ENCODE assay signal across 39 cellular contexts in genomic region chr16:50487528-50487927, GRCh38.
"Had no signal": no experiment of that assay in that cellular context is flagged by ENCODE, and none has a peak within 500 bp of the region (broad histone marks: within the 10 kb centered on the region; RNA-seq: fewer than 3 reads in every experiment).

No MANE protein-coding gene starts in this region.

- H3K27ac ChIP-seq: adrenal gland, ascending aorta, body of pancreas, brain microvascular endothelial cell, breast epithelium, cardiac muscle cell had no signal

- H3K4me3 ChIP-seq: adrenal gland, ascending aorta, body of pancreas, breast epithelium, cardiac muscle cell had no signal

- H3K4me3 Mint-ChIP-seq: activated naive CD4-positive, alpha-beta T cell treated with anti-CD3 and anti-CD28 coated beads for 36 hours; activated naive CD4-positive, alpha-beta T cell treated with anti-CD3 and anti-CD28 coated beads, Interleukin-2, amount 10 ng/mL, durations not matched to agents 7 days and 5 days; activated naive CD4-positive, alpha-beta T cell treated with anti-CD3 and anti-CD28 coated beads, Interleukin-2, amount 50 U/mL, for 24 hours; activated naive CD8-positive, alpha-beta T cell; activated naive CD8-positive, alpha-beta T cell treated with anti-CD3 and anti-CD28 coated beads for 36 hours; activated naive CD8-positive, alpha-beta T cell treated with anti-CD3 and anti-CD28 coated beads, Interleukin-2, amount 10 ng/mL, durations not matched to agents 7 days and 5 days; activated naive CD8-positive, alpha-beta T cell treated with anti-CD3 and anti-CD28 coated beads, Interleukin-2, amount 50 U/mL, for 24 hours; activated T-cell treated with anti-CD3 and anti-CD28 coated beads, Interleukin-2, amount 50 U/mL, for 24 hours; activated T-cell treated with anti-CD3 and anti-CD28 coated beads, Interleukin-2, amount 50 U/mL, for 4 hours; activated T-cell treated with anti-CD3 and anti-CD28 coated beads, Interleukin-2, amount 50 U/mL, for 72 hours; activated T-helper 1 cell treated with anti-CD3 and anti-CD28 coated beads, Interleukin-12 subunit alpha, Interleukin-12 subunit beta, Interleukin-2, Interleukin-4 antibody, amounts not matched to agents 30 ng/mL and 10 ng/mL and 1 ng/mL, durations not matched to agents 14 hours and 24 hours and 36 hours; activated T-helper 17 cell treated with anti-CD3 and anti-CD28 coated beads, Interleukin-2, amount 50 U/mL, for 72 hours; brain; central memory CD8-positive, alpha-beta T cell had no signal

- H3K27me3 Mint-ChIP-seq: activated naive CD4-positive, alpha-beta T cell treated with anti-CD3 and anti-CD28 coated beads, Interleukin-2, amount 50 U/mL, for 24 hours had no signal

- H3K9me3 ChIP-seq: adrenal gland, ascending aorta, body of pancreas had no signal

- H3K9me3 Mint-ChIP-seq: activated T-helper 17 cell treated with anti-CD3 and anti-CD28 coated beads, Interleukin-2, amount 50 U/mL, for 72 hours; central memory CD8-positive, alpha-beta T cell had no signal

- H3K4me1 Mint-ChIP-seq: activated naive CD4-positive, alpha-beta T cell treated with anti-CD3 and anti-CD28 coated beads, Interleukin-2, amount 10 ng/mL, durations not matched to agents 7 days and 5 days; activated naive CD4-positive, alpha-beta T cell treated with anti-CD3 and anti-CD28 coated beads, Interleukin-2, amount 50 U/mL, for 24 hours; activated naive CD8-positive, alpha-beta T cell treated with anti-CD3 and anti-CD28 coated beads for 36 hours; activated naive CD8-positive, alpha-beta T cell treated with anti-CD3 and anti-CD28 coated beads, Interleukin-2, amount 10 ng/mL, durations not matched to agents 7 days and 5 days; activated naive CD8-positive, alpha-beta T cell treated with anti-CD3 and anti-CD28 coated beads, Interleukin-2, amount 50 U/mL, for 24 hours; activated T-helper 17 cell treated with anti-CD3 and anti-CD28 coated beads, Interleukin-2, amount 50 U/mL, for 72 hours; brain; central memory CD8-positive, alpha-beta T cell had no signal

- H3K27me3 ChIP-seq: adrenal gland, ascending aorta, body of pancreas, brain microvascular endothelial cell, breast epithelium had no signal

- H3K4me1 ChIP-seq: adrenal gland, ascending aorta, body of pancreas, breast epithelium had no signal

- DNase-seq: activated effector memory CD4-positive, alpha-beta T cell treated with anti-CD3 and anti-CD28 coated beads, Interleukin-2, amount 50 U/mL, for 16 hours; activated effector memory CD4-positive, alpha-beta T cell treated with Interleukin-2 at 50 U/mL for 16 hours; activated gamma-delta T cell; activated gamma-delta T cell treated with Interleukin-2 at 50 U/mL for 16 hours; activated naive CD4-positive, alpha-beta T cell; activated naive CD4-positive, alpha-beta T cell treated with anti-CD3 and anti-CD28 coated beads for 36 hours; activated naive CD4-positive, alpha-beta T cell treated with anti-CD3 and anti-CD28 coated beads, Interleukin-2, amount 10 ng/mL, durations not matched to agents 7 days and 5 days; activated naive CD4-positive, alpha-beta T cell treated with anti-CD3 and anti-CD28 coated beads, Interleukin-2, amount 50 U/mL, for 16 hours; activated naive CD4-positive, alpha-beta T cell treated with Interleukin-2 at 50 U/mL for 16 hours; activated naive CD8-positive, alpha-beta T cell treated with anti-CD3 and anti-CD28 coated beads for 36 hours; activated naive CD8-positive, alpha-beta T cell treated with anti-CD3 and anti-CD28 coated beads, Interleukin-2, amount 10 ng/mL, durations not matched to agents 7 days and 5 days; activated naive CD8-positive, alpha-beta T cell treated with anti-CD3 and anti-CD28 coated beads, Interleukin-2, amount 50 U/mL, for 24 hours; activated T-cell treated with anti-CD3 and anti-CD28 coated beads, Interleukin-2, amount 50 U/mL, for 24 hours; activated T-cell treated with anti-CD3 and anti-CD28 coated beads, Interleukin-2, amount 50 U/mL, for 4 hours; activated T-cell treated with anti-CD3 and anti-CD28 coated beads, Interleukin-2, amount 50 U/mL, for 48 hours; activated T-cell treated with anti-CD3 and anti-CD28 coated beads, Interleukin-2, amount 50 U/mL, for 72 hours; adrenal gland; amniotic stem cell; amygdala; anterior cingulate cortex; aorta; body of pancreas; brain microvascular endothelial cell; caudate nucleus; central memory CD4-positive, alpha-beta T cell; cerebellar nuclear complex had no signal

- H3K27ac Mint-ChIP-seq: activated naive CD4-positive, alpha-beta T cell treated with anti-CD3 and anti-CD28 coated beads for 36 hours; activated naive CD4-positive, alpha-beta T cell treated with anti-CD3 and anti-CD28 coated beads, Interleukin-2, amount 10 ng/mL, durations not matched to agents 7 days and 5 days; activated naive CD4-positive, alpha-beta T cell treated with anti-CD3 and anti-CD28 coated beads, Interleukin-2, amount 50 U/mL, for 24 hours; activated naive CD4-positive, alpha-beta T cell treated with anti-CD3 and anti-CD28 coated beads, Interleukin-2, amount 50 U/mL, for 72 hours; activated naive CD8-positive, alpha-beta T cell; activated naive CD8-positive, alpha-beta T cell treated with anti-CD3 and anti-CD28 coated beads for 36 hours; activated naive CD8-positive, alpha-beta T cell treated with anti-CD3 and anti-CD28 coated beads, Interleukin-2, amount 10 ng/mL, durations not matched to agents 7 days and 5 days; activated naive CD8-positive, alpha-beta T cell treated with anti-CD3 and anti-CD28 coated beads, Interleukin-2, amount 50 U/mL, for 24 hours; activated T-cell treated with anti-CD3 and anti-CD28 coated beads, Interleukin-2, amount 50 U/mL, for 24 hours; activated T-cell treated with anti-CD3 and anti-CD28 coated beads, Interleukin-2, amount 50 U/mL, for 72 hours; activated T-helper 1 cell treated with anti-CD3 and anti-CD28 coated beads, Interleukin-12 subunit alpha, Interleukin-12 subunit beta, Interleukin-2, Interleukin-4 antibody, amounts not matched to agents 30 ng/mL and 10 ng/mL and 1 ng/mL, durations not matched to agents 14 hours and 24 hours and 36 hours; activated T-helper 17 cell treated with anti-CD3 and anti-CD28 coated beads, Interleukin-2, amount 50 U/mL, for 72 hours; activated T-helper 2 cell treated with anti-CD3 and anti-CD28 coated beads, Interferon-gamma antibody, Interleukin-2, Interleukin-4, amounts not matched to agents 10 μg/mL and 5 μg/mL and 100 μg/mL, durations not matched to agents 14 hours and 24 hours and 36 hours; brain had no signal

- H3K36me3 ChIP-seq: adrenal gland, ascending aorta, brain microvascular endothelial cell, breast epithelium, cardiac muscle cell had no signal

- ATAC-seq: activated naive CD4-positive, alpha-beta T cell treated with anti-CD3 and anti-CD28 coated beads, Interleukin-2, amount 50 U/mL, for 72 hours; activated naive CD8-positive, alpha-beta T cell treated with anti-CD3 and anti-CD28 coated beads, Interleukin-2, amount 50 U/mL, for 24 hours; activated T-cell treated with anti-CD3 and anti-CD28 coated beads, Interleukin-2, amount 50 U/mL, for 4 hours; activated T-cell treated with anti-CD3 and anti-CD28 coated beads, Interleukin-2, amount 50 U/mL, for 72 hours; activated T-helper 17 cell treated with anti-CD3 and anti-CD28 coated beads, Interleukin-2, amount 50 U/mL, for 72 hours; body of pancreas had no signal

- FAIRE-seq: astrocyte, bronchial epithelial cell had no signal

- H3K36me3 Mint-ChIP-seq: activated naive CD4-positive, alpha-beta T cell treated with anti-CD3 and anti-CD28 coated beads, Interleukin-2, amount 10 ng/mL, durations not matched to agents 7 days and 5 days; activated naive CD8-positive, alpha-beta T cell treated with anti-CD3 and anti-CD28 coated beads, Interleukin-2, amount 10 ng/mL, durations not matched to agents 7 days and 5 days; brain had no signal
